8 cellular contexts compared by ENCODE assay signal in the genomic region with DNA sequence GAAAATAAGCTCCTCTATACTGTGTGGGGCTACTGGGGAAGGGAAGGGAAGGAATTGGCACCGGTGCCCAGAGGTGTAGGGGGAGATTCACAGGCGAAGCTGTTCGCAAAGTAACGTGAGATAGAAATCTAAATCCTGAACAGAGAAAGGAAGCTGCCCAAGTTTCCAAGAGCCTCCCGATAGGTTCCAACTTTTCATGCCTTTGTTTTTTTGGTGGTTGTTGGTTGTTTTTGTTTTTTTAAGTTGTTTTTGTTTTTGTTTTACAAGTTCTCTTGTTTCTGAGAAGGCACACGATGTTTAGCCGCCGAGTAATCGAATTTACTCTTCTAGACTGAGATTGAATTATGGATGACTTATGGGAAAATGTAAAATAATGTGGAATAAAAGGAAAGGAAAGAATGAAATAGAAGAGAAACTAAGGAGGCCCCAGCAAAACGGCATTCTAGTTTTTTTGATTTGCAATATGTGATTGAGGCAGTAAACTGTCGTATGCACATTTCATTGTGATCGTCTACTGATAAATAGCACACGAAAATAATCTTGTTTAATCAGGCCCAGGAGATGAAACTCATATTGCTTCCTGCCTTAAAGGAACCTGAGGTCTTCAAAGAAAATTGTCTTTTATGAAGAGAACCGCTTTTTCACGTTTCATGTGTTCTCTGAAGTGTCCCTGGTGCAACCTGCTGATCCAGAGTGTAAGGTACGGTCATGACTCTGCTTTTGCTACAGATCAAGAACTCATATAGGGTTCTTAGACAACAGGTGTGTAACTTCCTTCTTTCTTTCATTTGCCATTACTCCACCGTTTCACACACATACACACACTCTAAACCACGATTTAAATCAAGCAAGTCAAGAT. TPM values are rescaled to one million over a fixed set of nuclear protein-coding genes. Genes with fewer than 3 reads are reported as not detected.
DNase-seq lines count a peak whose midpoint lies in the region; ATAC-seq and TF ChIP-seq lines count a peak whose summit lies in the region.

No MANE protein-coding gene starts in this region.

- peak overlapping the region; percentile 94 to 98 (median 95) for H3K4me3 Mint-ChIP-seq in CD4-positive, CD25-positive, alpha-beta regulatory T cell
- peak overlapping the region; percentile 80 to 91 (median 85) for H3K4me3 Mint-ChIP-seq in IgD-negative memory B cell

- no peaks in the 10 kb centered on the region for H3K9me3 Mint-ChIP-seq in CD4-positive, CD25-positive, alpha-beta regulatory T cell
- peaks cover 0 to 2% (median 2%) of the 10 kb centered on the region in 3 donors for H3K9me3 Mint-ChIP-seq in IgD-negative memory B cell

- TF ChIP-seq CTCF in astrocyte of the cerebellum (IDR thresholded peaks at IDR 0.05; ENCODE audit: low read depth, low read length, missing control alignments): no peak

- H3K27me3 ChIP-seq in CD4-positive, CD25-positive, alpha-beta regulatory T cell (ENCODE audit: control insufficient read depth, insufficient read depth, low read length): no peaks in the 10 kb centered on the region

- in situ Hi-C loops in astrocyte of the cerebellum (cut with HindIII; ENCODE audit: low sequenced_read_pairs): no loop called here

- peaks cover 24 to 57% (median 47%) of the 10 kb centered on the region in 4 donors for H3K4me1 Mint-ChIP-seq in CD4-positive, CD25-positive, alpha-beta regulatory T cell
- peaks cover 11 to 16% (median 13%) of the 10 kb centered on the region in 3 donors for H3K4me1 Mint-ChIP-seq in IgD-negative memory B cell

- H3K36me3 Mint-ChIP-seq in CD4-positive, CD25-positive, alpha-beta regulatory T cell: no peaks in the 10 kb centered on the region
- no peaks in the 10 kb centered on the region for H3K36me3 Mint-ChIP-seq in IgD-negative memory B cell

- H3K4me3 ChIP-seq in CD4-positive, CD25-positive, alpha-beta regulatory T cell (ENCODE audit: low read depth, low read length): peak overlapping the region; percentile 82
- peak overlapping the region; percentile 71 for H3K4me3 ChIP-seq in astrocyte of the cerebellum (ENCODE audit: low read depth, low read length)

- H3K36me3 ChIP-seq in CD4-positive, CD25-positive, alpha-beta regulatory T cell (ENCODE audit: control insufficient read depth, insufficient read depth, low read length): no peaks in the 10 kb centered on the region

- DNase-seq in CD4-positive, CD25-positive, alpha-beta regulatory T cell: peak in 2 of 3 donors; percentile 59 to 87
- DNase-seq in astrocyte of the cerebellum (ENCODE audit: low read depth): no peak
- no peak for DNase-seq in left lobe of liver (ENCODE audit: low spot score)
- DNase-seq in superior temporal gyrus (ENCODE audit: extremely low spot score): peak; percentile 45
- no peak for DNase-seq in dedifferentiated amniotic fluid mesenchymal stem cell (ENCODE audit: extremely low spot score)

- no peaks in the 10 kb centered on the region for H3K9me3 ChIP-seq in CD4-positive, CD25-positive, alpha-beta regulatory T cell (ENCODE audit: control insufficient read depth in 2 of 2, low read length in 2 of 2)

- H3K27me3 Mint-ChIP-seq in CD4-positive, CD25-positive, alpha-beta regulatory T cell: no peaks in the 10 kb centered on the region
- H3K27me3 Mint-ChIP-seq in IgD-negative memory B cell: peaks cover 48% of the 10 kb centered on the region

- peak overlapping the region; percentile 69 for H3K27ac ChIP-seq in CD4-positive, CD25-positive, alpha-beta regulatory T cell (ENCODE audit: insufficient read depth, low read length, poor library complexity, severe bottlenecking)

- peaks cover 55% of the 10 kb centered on the region for H3K4me1 ChIP-seq in CD4-positive, CD25-positive, alpha-beta regulatory T cell (ENCODE audit: control insufficient read depth, insufficient read depth, low read length, poor library complexity, severe bottlenecking)

- H3K27ac Mint-ChIP-seq in CD4-positive, CD25-positive, alpha-beta regulatory T cell: peak overlapping the region; percentile 96 to 99 (median 96)
- peak overlapping the region in 2 of 3 donors; percentile 27 to 52 for H3K27ac Mint-ChIP-seq in IgD-negative memory B cell

- peak; percentile 42 to 49 for ATAC-seq in CD4-positive, CD25-positive, alpha-beta regulatory T cell (ENCODE audit: low read depth in 2 of 2)
- ATAC-seq in left lobe of liver: peak; percentile 6
- no peak for ATAC-seq in GM21717 (IDR thresholded peaks at IDR 0.05; ENCODE audit: unreplicated experiment)
- ATAC-seq in HG03045 (IDR thresholded peaks at IDR 0.05; ENCODE audit: unreplicated experiment): no peak

RNA-seq across cellular contexts. Expression of a gene that starts 1.2 kb away (rescaled TPM):
- total RNA-seq in CD4-positive, CD25-positive, alpha-beta regulatory T cell: 79.4 TPM
- 10 to 100 TPM in 3 of 4 donors, 1 to 10 TPM in 1; 8.5 to 20.5 (median 14.0) TPM for polyA plus RNA-seq in CD4-positive, CD25-positive, alpha-beta regulatory T cell
- polyA plus RNA-seq in IgD-negative memory B cell: 0.39 TPM
- total RNA-seq in left lobe of liver: 16.2 TPM

Comparison
In these comparisons a context has a peak if more than half of its experiments do, and no peak if none do; other contexts are left out.
1. ATAC-seq: peak in CD4-positive, CD25-positive, alpha-beta regulatory T cell (2 of 2) and left lobe of liver (single experiment); none in GM21717 (single experiment) and HG03045 (single experiment).
2. DNase-seq: peak in CD4-positive, CD25-positive, alpha-beta regulatory T cell (2 of 3) and superior temporal gyrus (single experiment); none in astrocyte of the cerebellum (single experiment), left lobe of liver (single experiment) and dedifferentiated amniotic fluid mesenchymal stem cell (single experiment).